In the genomic region with DNA sequence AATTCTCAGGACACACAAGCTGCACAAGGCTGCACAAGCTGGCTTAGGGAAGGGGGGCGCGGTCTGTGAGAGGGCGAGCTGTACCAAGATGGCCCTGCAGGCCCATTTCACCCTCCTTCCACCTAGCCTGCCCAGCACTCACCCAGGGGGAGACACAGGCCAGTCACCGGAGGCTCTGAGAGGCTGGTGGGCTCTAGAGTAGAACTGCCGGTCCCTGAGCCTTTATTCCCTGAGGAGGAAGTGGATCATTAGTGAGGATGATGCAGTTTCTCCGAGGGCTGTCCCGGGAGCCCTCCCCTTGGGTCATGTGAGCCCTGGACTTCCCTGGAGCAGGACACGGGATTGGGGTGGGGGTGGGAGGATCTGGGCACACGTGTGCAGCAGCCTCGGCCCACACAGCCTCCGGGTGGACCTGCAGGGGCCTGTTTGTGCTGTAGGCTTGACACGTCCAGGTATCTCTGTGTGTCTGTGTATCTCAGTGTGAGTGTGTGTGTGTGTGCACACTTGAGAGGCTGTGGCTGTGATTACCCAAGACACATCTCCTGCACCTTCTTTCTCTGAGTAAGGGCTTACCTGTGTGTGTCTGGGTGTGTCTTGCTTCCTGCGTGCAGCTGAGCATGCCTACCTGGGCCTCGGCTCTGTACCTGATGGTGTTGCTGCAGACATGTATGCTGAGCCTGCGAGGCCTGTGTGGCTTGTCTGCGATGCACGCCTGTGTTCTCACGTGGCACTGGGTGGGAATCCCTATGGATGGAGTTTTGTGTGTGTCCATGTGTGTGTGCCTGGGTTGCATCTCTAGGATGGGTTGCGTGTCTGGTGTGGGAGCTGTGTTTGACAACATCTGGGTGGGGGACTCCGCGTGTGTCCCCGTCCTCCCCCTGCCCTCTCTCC, we compare ENCODE assay signal across 9 cellular contexts. TPM values are rescaled to one million over a fixed set of nuclear protein-coding genes. Genes with fewer than 3 reads are reported as not detected.
DNase-seq lines count a peak whose midpoint lies in the region; ATAC-seq, FAIRE-seq and TF ChIP-seq lines count a peak whose summit lies in the region.
"Had no signal": no experiment of that assay in that cellular context is flagged by ENCODE, and none has a peak within 500 bp of the region (broad histone marks: within the 10 kb centered on the region; RNA-seq: fewer than 3 reads in every experiment).

A gene (minus strand): TSS at position 195 of the 891 bp plus-strand sequence. CDS start 328 bp downstream, outside the sequence.

- TF ChIP-seq POLR2A in HepG2 (IDR thresholded peaks at IDR 0.05; ENCODE audit: insufficient read depth in 1 of 2, low read depth in 2 of 2, low read length in 2 of 2): no peak

- no peaks in the 10 kb centered on the region for H3K36me3 Mint-ChIP-seq in activated CD4-positive, alpha-beta T cell treated with anti-CD3 and anti-CD28 coated beads for 36 hours (ENCODE audit: low read depth)
- no peaks in the 10 kb centered on the region for H3K36me3 Mint-ChIP-seq in brain

- H3K4me3 Mint-ChIP-seq in activated CD4-positive, alpha-beta T cell treated with anti-CD3 and anti-CD28 coated beads for 36 hours: peak within 1 kb of the TSS; percentile 55
- peak within 1 kb of the TSS in 2 of 5 experiments; percentile 23 to 24 for H3K4me3 Mint-ChIP-seq in brain
- H3K4me3 Mint-ChIP-seq: HFFc6 had no signal

- H3K4me1 ChIP-seq in HepG2 (ENCODE audit: insufficient read depth, low read length): peaks cover 17% of the 10 kb centered on the region

- H3K36me3 ChIP-seq in HepG2 (replicated peaks in 1 of 2; ENCODE audit: control insufficient read depth in 1 of 2, insufficient read depth in 2 of 2, low read length in 2 of 2): no peaks in the 10 kb centered on the region

- TF ChIP-seq CTCF in brain (conservative IDR thresholded peaks at IDR 0.05): no peak
- no peak for TF ChIP-seq CTCF in HepG2 (CRISPR knock-in tag; IDR thresholded peaks at IDR 0.05)
- no peak for TF ChIP-seq CTCF in subcutaneous adipose tissue (IDR thresholded peaks at IDR 0.05; ENCODE audit: low read depth)

- BruUV-seq in HepG2 (replicated peaks; lab: Mats Ljungman, UMichigan): no TSS peak

- H3K79me2 ChIP-seq in HepG2 (ENCODE audit: insufficient read depth, low read length): no peaks in the 10 kb centered on the region

- H3K4me1 Mint-ChIP-seq in activated CD4-positive, alpha-beta T cell treated with anti-CD3 and anti-CD28 coated beads for 36 hours: peaks cover 28% of the 10 kb centered on the region
- H3K4me1 Mint-ChIP-seq in brain: peaks cover 10% of the 10 kb centered on the region

- ATAC-seq in activated CD4-positive, alpha-beta T cell treated with anti-CD3 and anti-CD28 coated beads for 36 hours: no peak
- ATAC-seq in HepG2: peak; percentile 45
- ATAC-seq in HG02610 (IDR thresholded peaks at IDR 0.05; ENCODE audit: unreplicated experiment): no peak

- H3K27me3 Mint-ChIP-seq in activated CD4-positive, alpha-beta T cell treated with anti-CD3 and anti-CD28 coated beads for 36 hours: no peaks in the 10 kb centered on the region
- peaks cover 13% of the 10 kb centered on the region for H3K27me3 Mint-ChIP-seq in brain

- no peaks in the 10 kb centered on the region for H4K20me1 ChIP-seq in HepG2 (ENCODE audit: insufficient read depth, low read length)

- H3K4me2 ChIP-seq in HepG2 (ENCODE audit: low read depth, low read length): peak within 1 kb of the TSS; percentile 67

- TF ChIP-seq RAD21 in HepG2 (CRISPR knock-in tag; IDR thresholded peaks at IDR 0.05): no peak

- DNase-seq in activated CD4-positive, alpha-beta T cell treated with anti-CD3 and anti-CD28 coated beads for 36 hours: no peak
- no peak for DNase-seq in activated CD4-positive, alpha-beta T cell treated with anti-CD3 and anti-CD28 coated beads, Interleukin-2, amount 50 U/mL, for 48 hours
- DNase-seq in HepG2 (ENCODE audit: low spot score) (no peak), RCC 7860 (ENCODE audit: low spot score) (no peak), HT-29 (ENCODE audit: low spot score) (no peak)
- DNase-seq: HFFc6 had no signal

- H3K9ac ChIP-seq in HepG2 (ENCODE audit: insufficient read depth, low read depth, low read length): peak within 1 kb of the TSS; percentile 36

- FAIRE-seq in HepG2 (lab: Jason Lieb, UNC) (no peak), RCC 7860 (lab: Jason Lieb, UNC) (no peak)

- POLR2A ChIA-PET in activated CD4-positive, alpha-beta T cell treated with anti-CD3 and anti-CD28 coated beads for 36 hours (lab: Charles Lee): no interaction called here
- POLR2A ChIA-PET in HepG2 (lab: Yijun Ruan, JAX): interaction anchor here (0.9 to 2.2 kb wide), 2 partner anchors 18 to 20 kb away, joined by 3 to 7 read pairs; a partner anchor contains a TSS

- peak within 1 kb of the TSS; percentile 51 for H3K27ac Mint-ChIP-seq in activated CD4-positive, alpha-beta T cell treated with anti-CD3 and anti-CD28 coated beads for 36 hours
- peak within 1 kb of the TSS in 1 of 5 experiments; percentile 49 for H3K27ac Mint-ChIP-seq in brain
- H3K27ac Mint-ChIP-seq: HFFc6 had no signal

- no peaks in the 10 kb centered on the region for H3K9me3 Mint-ChIP-seq in activated CD4-positive, alpha-beta T cell treated with anti-CD3 and anti-CD28 coated beads for 36 hours (ENCODE audit: low read depth)
- no peaks in the 10 kb centered on the region for H3K9me3 Mint-ChIP-seq in brain
- H3K9me3 Mint-ChIP-seq: HFFc6 had no signal

- CTCF ChIA-PET in activated CD4-positive, alpha-beta T cell treated with anti-CD3 and anti-CD28 coated beads for 36 hours (lab: Charles Lee): interaction anchor here (2.1 kb wide), 1 partner anchor 95 kb away, joined by 7 read pairs; no protein-coding TSS in a partner anchor
- CTCF ChIA-PET in HepG2 (lab: Yijun Ruan, JAX; ENCODE audit: low intra/inter-chr PET ratio, low total read pairs): no interaction called here

- no peaks in the 10 kb centered on the region for H3K9me3 ChIP-seq in HepG2 (ENCODE audit: low read length)

- peak within 1 kb of the TSS in 1 of 3 experiments; percentile 47; a peak in 1 of 6 replicates for H3K4me3 ChIP-seq in HepG2 (replicated peaks in 1 of 3; ENCODE audit: insufficient read depth in 1 of 3, low read depth in 2 of 3, low read length in 3 of 3)

- no peak within 1 kb of the TSS for H2AFZ ChIP-seq in HepG2 (ENCODE audit: low read length)

- 60% methylated on average over 3 of the region's 22 CpGs for WGBS in HepG2 (ENCODE audit: low lambda C conversion rate)

- no peak within 1 kb of the TSS for H3K27ac ChIP-seq in HepG2 (ENCODE audit: extremely low read length, insufficient read depth, low read length)

- intact Hi-C loops in activated CD4-positive, alpha-beta T cell treated with anti-CD3 and anti-CD28 coated beads for 36 hours (cut with DNase I, micrococcal nuclease): no loop called here
- intact Hi-C loops in HepG2 (cut with micrococcal nuclease; ENCODE audit: unreplicated experiment): no loop called here

- TF ChIP-seq EP300 in HepG2 (IDR thresholded peaks at IDR 0.05; ENCODE audit: low read depth in 2 of 2, low read length in 2 of 2): no peak
- no peak for TF ChIP-seq EP300 in HepG2 (CRISPR knock-in tag; IDR thresholded peaks at IDR 0.05; ENCODE audit: borderline replicate concordance)

- H3K27me3 ChIP-seq in HepG2 (ENCODE audit: control insufficient read depth in 1 of 2, insufficient read depth in 2 of 2, low read length in 2 of 2): no peaks in the 10 kb centered on the region

- in situ Hi-C loops in HepG2 (cut with HindIII; ENCODE audit: extremely low pct_ligation_motif_present, low pct_unique_long_range_greater_than_20kb): no loop called here

TF ChIP-seq in HepG2, 621 proteins besides CTCF, POLR2A, EP300 and RAD21 (continues in another document):
- TF ChIP-seq, protein P1, sequence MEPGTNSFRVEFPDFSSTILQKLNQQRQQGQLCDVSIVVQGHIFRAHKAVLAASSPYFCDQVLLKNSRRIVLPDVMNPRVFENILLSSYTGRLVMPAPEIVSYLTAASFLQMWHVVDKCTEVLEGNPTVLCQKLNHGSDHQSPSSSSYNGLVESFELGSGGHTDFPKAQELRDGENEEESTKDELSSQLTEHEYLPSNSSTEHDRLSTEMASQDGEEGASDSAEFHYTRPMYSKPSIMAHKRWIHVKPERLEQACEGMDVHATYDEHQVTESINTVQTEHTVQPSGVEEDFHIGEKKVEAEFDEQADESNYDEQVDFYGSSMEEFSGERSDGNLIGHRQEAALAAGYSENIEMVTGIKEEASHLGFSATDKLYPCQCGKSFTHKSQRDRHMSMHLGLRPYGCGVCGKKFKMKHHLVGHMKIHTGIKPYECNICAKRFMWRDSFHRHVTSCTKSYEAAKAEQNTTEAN (CRISPR knock-in tag; conservative IDR thresholded peaks at IDR 0.05): 0 out of 2 replicates have a peak, but pooled peaks have one; percentile 34
- peak; percentile 34; the same call in 1 of the 2 replicates for TF ChIP-seq ZNF558 (CRISPR knock-in tag; IDR thresholded peaks at IDR 0.05; ENCODE audit: borderline replicate concordance)
- TF ChIP-seq ZNF441 (CRISPR knock-in tag; IDR thresholded peaks at IDR 0.05; ENCODE audit: borderline replicate concordance): no peak

RNA-seq across cellular contexts. Expression of the gene that starts here (rescaled TPM):
- 10 to 100 TPM; 10.3 to 12.4 TPM for total RNA-seq in activated CD4-positive, alpha-beta T cell treated with anti-CD3 and anti-CD28 coated beads for 36 hours
- polyA plus RNA-seq in brain (ENCODE audit: insufficient read depth, low read depth, low replicate concordance): 12.8 TPM
- 0.94 and 1.3 TPM in 2 replicates for total RNA-seq in HepG2 (2016; rRNA removed; fragmentation: Illumina TruSeq; extraction: Trizol)
- 0.26 and 0.30 TPM in 2 replicates for total RNA-seq in HepG2 (2016; cell fraction: cytosol; rRNA removed; fragmentation: Illumina TruSeq; extraction: Trizol; ENCODE audit: low read depth)
- total RNA-seq in HepG2 (2016; cell fraction: insoluble cytoplasmic fraction; rRNA removed; fragmentation: Illumina TruSeq; extraction: Trizol): 0.77 and 1.9 TPM in 2 replicates
- 0.52 and 0.71 TPM in 2 replicates for total RNA-seq in HepG2 (2016; cell fraction: membrane; rRNA removed; fragmentation: Illumina TruSeq; extraction: Trizol)
- 1.2 and 1.8 TPM in 2 replicates for total RNA-seq in HepG2 (2016; cell fraction: nucleus; rRNA removed; fragmentation: Illumina TruSeq; extraction: Trizol)
- polyA plus RNA-seq in HepG2 (2011; rRNA removed): 5.1 and 6.7 TPM in 2 replicates
- polyA plus RNA-seq in HepG2 (2011; cell fraction: cytosol; rRNA removed): 4.6 and 8.5 TPM in 2 replicates
- polyA plus RNA-seq in HepG2 (2011; cell fraction: nucleus; rRNA removed): 2.8 and 3.6 TPM in 2 replicates
- polyA plus RNA-seq in HepG2 (2012): 0.67 and 1.0 TPM in 2 replicates
- 0.28 and 0.40 TPM in 2 replicates for polyA plus RNA-seq in HepG2 (2016; cell fraction: cytosol; fragmentation: Illumina TruSeq; extraction: Trizol; ENCODE audit: low read depth)
- polyA plus RNA-seq in HepG2 (2016; cell fraction: insoluble cytoplasmic fraction; fragmentation: Illumina TruSeq; extraction: Trizol; ENCODE audit: low read depth): 0.80 and 0.88 TPM in 2 replicates
- polyA plus RNA-seq in HepG2 (2016; cell fraction: membrane; fragmentation: Illumina TruSeq; extraction: Trizol; ENCODE audit: low read depth): 0.98 and 1.1 TPM in 2 replicates
- polyA plus RNA-seq in HepG2 (2016; cell fraction: nucleus; fragmentation: Illumina TruSeq; extraction: Trizol; ENCODE audit: insufficient read depth, low read depth): 2.2 and 5.0 TPM in 2 replicates
- polyA minus RNA-seq in HepG2 (2011; rRNA and poly(A)+ RNA removed; ENCODE audit: low replicate concordance): 6.2 TPM in 1 of 2 replicates, not detected in the other
- polyA minus RNA-seq in HepG2 (2011; cell fraction: cytosol; rRNA and poly(A)+ RNA removed): 2.7 and 3.1 TPM in 2 replicates
- 0.37 and 0.90 TPM in 2 replicates for polyA minus RNA-seq in HepG2 (2011; cell fraction: nucleus; rRNA and poly(A)+ RNA removed)
- 100 to 1,000 TPM in 1 of 4 donors, 10 to 100 TPM in 3; 38.2 to 474 (median 69.0) TPM for total RNA-seq in subcutaneous adipose tissue
- total RNA-seq in HT-29 (2014; rRNA removed; shearing (Covaris generic)): 0.83 and 1.4 TPM in 2 replicates
